In the genomic region with DNA sequence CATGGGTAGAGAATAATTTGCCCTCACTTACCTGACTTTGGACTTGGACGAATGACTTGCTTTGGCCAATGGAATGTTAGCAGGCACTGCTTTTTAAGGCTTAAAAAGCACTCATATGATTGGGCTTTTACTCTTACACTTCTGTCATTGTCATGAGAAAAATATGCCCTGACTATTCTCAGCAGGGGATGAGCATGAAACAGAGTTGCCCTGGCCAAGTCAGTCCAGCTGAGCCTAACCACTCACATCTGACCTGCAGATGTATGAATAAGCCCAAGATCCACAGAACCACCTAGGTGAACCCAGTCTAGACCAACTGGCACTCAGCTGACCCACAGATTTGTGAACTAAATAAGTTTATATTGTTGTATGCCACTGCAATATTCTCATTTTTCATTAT, we compare ENCODE assay signal across 15 cellular contexts.
"Had no signal": no experiment of that assay in that cellular context is flagged by ENCODE, and none has a peak within 500 bp of the region (broad histone marks: within the 10 kb centered on the region; RNA-seq: fewer than 3 reads in every experiment).

No MANE protein-coding gene starts in this region.

- H3K27me3 ChIP-seq: breast epithelium, tibial artery, uterus had no signal

- H3K9me3 ChIP-seq: breast epithelium, tibial artery, uterus had no signal

- DNase-seq: activated CD4-positive, alpha-beta T cell treated with anti-CD3 and anti-CD28 coated beads, Interleukin-2, amount 10 ng/mL, durations not matched to agents 7 days and 5 days; activated CD8-positive, alpha-beta memory T cell treated with anti-CD3 and anti-CD28 coated beads for 24 hours; activated gamma-delta T cell treated with Interleukin-2 at 50 U/mL for 16 hours; amygdala; cerebellar nuclear complex; effector memory CD4-positive, alpha-beta T cell; mammary epithelial cell; naive thymus-derived CD4-positive, alpha-beta T cell; stimulated activated CD4-positive, alpha-beta T cell treated with anti-CD3 and anti-CD28 coated beads, Interleukin-12 subunit alpha, Interleukin-12 subunit beta, amount 100 ng/mL, for 4 hours; stimulated activated CD4-positive, alpha-beta T cell treated with anti-CD3 and anti-CD28 coated beads, Interleukin-2, amount 100 ng/mL, for 24 hours; tibial artery; uterus had no signal

- H3K79me2 ChIP-seq: parathyroid adenoma had no signal

- H3K27ac ChIP-seq: breast epithelium, parathyroid adenoma, tibial artery, uterus had no signal

- H3K4me3 ChIP-seq: breast epithelium, tibial artery, uterus had no signal

- ATAC-seq: naive thymus-derived CD4-positive, alpha-beta T cell; stimulated activated memory B cell treated with anti-CD40 and anti-IgM and Interleukin-4, amounts not matched to agents 10 μg/mL and 1 μg/mL and 100 μg/mL, for 72 hours had no signal

- H3K9ac ChIP-seq: parathyroid adenoma had no signal

- H3K36me3 ChIP-seq: breast epithelium, tibial artery, uterus had no signal

- H3K4me1 ChIP-seq: breast epithelium, parathyroid adenoma, tibial artery, uterus had no signal

- H2AFZ ChIP-seq: parathyroid adenoma had no signal
